17 cellular contexts compared by ENCODE assay signal in genomic region chr1:107643766-107644165, GRCh38.
A peak's percentile ranks its signal among the peaks of the same experiment; 100 is the strongest.
DNase-seq lines count a peak whose midpoint lies in the region; ATAC-seq and TF ChIP-seq lines count a peak whose summit lies in the region.
"Had no signal": no experiment of that assay in that cellular context is flagged by ENCODE, and none has a peak within 500 bp of the region (broad histone marks: within the 10 kb centered on the region; RNA-seq: fewer than 3 reads in every experiment).

No MANE protein-coding gene starts in this region.

- H3K4me1 ChIP-seq in mammary epithelial cell (ENCODE audit: insufficient read depth, low read length): peaks cover 26% of the 10 kb centered on the region
- H3K4me1 ChIP-seq in tibial artery: no peaks in the 10 kb centered on the region
- H3K4me1 ChIP-seq: Caco-2 had no signal

- H3K9me3 ChIP-seq in mammary epithelial cell (replicated peaks; ENCODE audit: insufficient read depth, low read length) (no peaks in the 10 kb centered on the region), tibial artery (no peaks in the 10 kb centered on the region)
- no peaks in the 10 kb centered on the region for H3K9me3 ChIP-seq in CD4-positive, alpha-beta T cell (ENCODE audit: control insufficient read depth, low read length)
- H3K9me3 ChIP-seq: Caco-2 had no signal

- TF ChIP-seq CTCF in natural killer cell (IDR thresholded peaks at IDR 0.05) (no peak), mammary epithelial cell (conservative IDR thresholded peaks at IDR 0.05 in 1 of 2, IDR thresholded peaks at IDR 0.05 in 1 of 2; ENCODE audit: extremely low read depth in 1 of 2, insufficient read depth in 1 of 2, low read depth in 1 of 2, low read length in 2 of 2) (no peak), omental fat pad (IDR thresholded peaks at IDR 0.05) (no peak), tibial artery (IDR thresholded peaks at IDR 0.05) (no peak)
- TF ChIP-seq CTCF in CD4-positive, alpha-beta T cell (IDR thresholded peaks at IDR 0.05): no peak

- H3K27me3 Mint-ChIP-seq in natural killer cell (ENCODE audit: low read depth in 2 of 2) (no peaks in the 10 kb centered on the region), naive B cell (no peaks in the 10 kb centered on the region)
- no peaks in the 10 kb centered on the region for H3K27me3 Mint-ChIP-seq in natural killer cell treated with Interleukin-12 subunit alpha and Interleukin-12 subunit beta and Interleukin-15 and Interleukin-18, amount 100 ng/mL, for 72 hours
- H3K27me3 Mint-ChIP-seq in CD4-positive, alpha-beta T cell: no peaks in the 10 kb centered on the region

- H3K36me3 Mint-ChIP-seq in natural killer cell (peaks cover 24% of the 10 kb centered on the region), naive B cell (peaks cover 28 to 39% of the 10 kb centered on the region in 2 donors)
- no peaks in the 10 kb centered on the region for H3K36me3 Mint-ChIP-seq in natural killer cell treated with Interleukin-12 subunit alpha and Interleukin-12 subunit beta and Interleukin-15 and Interleukin-18, amount 100 ng/mL, for 72 hours
- H3K36me3 Mint-ChIP-seq in CD4-positive, alpha-beta T cell (ENCODE audit: low read depth): no peaks in the 10 kb centered on the region

- H3K4me3 ChIP-seq in mammary epithelial cell (replicated peaks in 1 of 3; ENCODE audit: insufficient read depth in 1 of 3, low read depth in 2 of 3, low read length in 3 of 3) (no peak overlapping the region), tibial artery (no peak overlapping the region)

- H3K4me3 Mint-ChIP-seq in natural killer cell (peak overlapping the region; percentile 37), naive B cell (peak overlapping the region in 1 of 8 donors; percentile 44)
- no peak overlapping the region for H3K4me3 Mint-ChIP-seq in natural killer cell treated with Interleukin-12 subunit alpha and Interleukin-12 subunit beta and Interleukin-15 and Interleukin-18, amount 100 ng/mL, for 72 hours
- no peak overlapping the region for H3K4me3 Mint-ChIP-seq in CD4-positive, alpha-beta T cell

- no peak overlapping the region for H3K27ac ChIP-seq in mammary epithelial cell (ENCODE audit: insufficient read depth, low read depth, low read length)
- no peak overlapping the region for H3K27ac ChIP-seq in CD4-positive, alpha-beta T cell (ENCODE audit: low read depth, low read length)
- no peak overlapping the region for H3K27ac ChIP-seq in tibial artery
- H3K27ac ChIP-seq: KMS-11 had no signal

- H3K4me2 ChIP-seq in mammary epithelial cell (ENCODE audit: insufficient read depth, low read depth, low read length): no peak overlapping the region
- H3K4me2 ChIP-seq: KMS-11 had no signal

- H3K27ac Mint-ChIP-seq in natural killer cell (peak overlapping the region; percentile 74 to 78), naive B cell (peak overlapping the region in 5 of 6 donors; percentile 27 to 85 (median 62))
- peak overlapping the region in 1 of 2 donors; percentile 46 for H3K27ac Mint-ChIP-seq in natural killer cell treated with Interleukin-12 subunit alpha and Interleukin-12 subunit beta and Interleukin-15 and Interleukin-18, amount 100 ng/mL, for 72 hours
- no peak overlapping the region for H3K27ac Mint-ChIP-seq in CD4-positive, alpha-beta T cell

- ATAC-seq in natural killer cell (peak in 1 of 3 donors; percentile 22), naive B cell (ENCODE audit: low read depth in 2 of 2) (no peak), omental fat pad (ENCODE audit: low FRiP score) (no peak)
- ATAC-seq in natural killer cell treated with Interleukin-12 subunit alpha and Interleukin-12 subunit beta and Interleukin-15 and Interleukin-18, amount 100 ng/mL, for 72 hours: no peak
- ATAC-seq in CD4-positive, alpha-beta T cell (ENCODE audit: poor library complexity): no peak
- ATAC-seq: HepG2 had no signal

- intact Hi-C loops in natural killer cell (cut with micrococcal nuclease): no loop called here
- intact Hi-C loops in mammary epithelial cell (cut with micrococcal nuclease): no loop called here
- intact Hi-C loops in CD4-positive, alpha-beta T cell (cut with DNase I, micrococcal nuclease): no loop called here
- intact Hi-C loops in tibial artery (cut with DNase I; ENCODE audit: low total_unique reads): no loop called here

- dilution Hi-C loops in mammary epithelial cell (cut with HindIII; ENCODE audit: low sequenced_read_pairs): no loop called here

- POLR2A ChIA-PET in CD4-positive, alpha-beta T cell (lab: Charles Lee): no interaction called here

- in situ Hi-C loops in mammary epithelial cell (cut with MboI; ENCODE audit: low sequenced_read_pairs in 2 of 2): no loop called here

- H3K79me2 ChIP-seq in mammary epithelial cell (ENCODE audit: insufficient read depth, low read length): no peaks in the 10 kb centered on the region

- 10% methylated on average over 1 of the region's 1 CpG for WGBS in mammary epithelial cell (ENCODE audit: low coverage, missing lambda C conversion rate)

- CTCF ChIA-PET in mammary epithelial cell (lab: Charles Lee; ENCODE audit: low non-redundant PET): no interaction called here
- CTCF ChIA-PET in CD4-positive, alpha-beta T cell (lab: Charles Lee): no interaction called here

- H2AFZ ChIP-seq in mammary epithelial cell (ENCODE audit: low read depth, low read length): peak overlapping the region; percentile 45

- no peaks in the 10 kb centered on the region for H3K27me3 ChIP-seq in mammary epithelial cell (ENCODE audit: insufficient read depth, low read length)
- no peaks in the 10 kb centered on the region for H3K27me3 ChIP-seq in CD4-positive, alpha-beta T cell (ENCODE audit: control insufficient read depth, insufficient read depth, low read length)
- no peaks in the 10 kb centered on the region for H3K27me3 ChIP-seq in tibial artery

- H3K4me1 Mint-ChIP-seq in natural killer cell (peaks cover 34 to 42% of the 10 kb centered on the region in 2 donors), naive B cell (peaks cover 5 to 25% (median 10%) of the 10 kb centered on the region in 3 donors)
- H3K4me1 Mint-ChIP-seq in natural killer cell treated with Interleukin-12 subunit alpha and Interleukin-12 subunit beta and Interleukin-15 and Interleukin-18, amount 100 ng/mL, for 72 hours (ENCODE audit: low read depth in 2 of 2): peaks cover 14 to 15% of the 10 kb centered on the region in 2 donors
- H3K4me1 Mint-ChIP-seq in CD4-positive, alpha-beta T cell (ENCODE audit: low read depth): no peaks in the 10 kb centered on the region

- H3K9me3 Mint-ChIP-seq in natural killer cell: no peaks in the 10 kb centered on the region
- no peaks in the 10 kb centered on the region for H3K9me3 Mint-ChIP-seq in natural killer cell treated with Interleukin-12 subunit alpha and Interleukin-12 subunit beta and Interleukin-15 and Interleukin-18, amount 100 ng/mL, for 72 hours
- H3K9me3 Mint-ChIP-seq in naive B cell: no peaks in the 10 kb centered on the region
- H3K9me3 Mint-ChIP-seq in CD4-positive, alpha-beta T cell: no peaks in the 10 kb centered on the region

- H3K9ac ChIP-seq in mammary epithelial cell (ENCODE audit: insufficient read depth, low read length): no peak overlapping the region
- H3K9ac ChIP-seq: KMS-11 had no signal

- no peaks in the 10 kb centered on the region for H4K20me1 ChIP-seq in mammary epithelial cell (ENCODE audit: insufficient read depth, low read length)

- no peak for DNase-seq in natural killer cell
- DNase-seq in natural killer cell treated with Interleukin-12 subunit alpha and Interleukin-12 subunit beta and Interleukin-15 and Interleukin-18, amount 100 ng/mL, for 72 hours (ENCODE audit: low spot score): no peak
- DNase-seq in mammary epithelial cell: no peak
- DNase-seq in naive B cell: no peak
- DNase-seq in omental fat pad (ENCODE audit: low spot score): no peak
- no peak for DNase-seq in CD4-positive, alpha-beta T cell
- DNase-seq in islet precursor cell: no peak
- DNase-seq in tibial artery: no peak
- DNase-seq: Caco-2, DMS53, NCI-H1105, NCI-H1694, NCI-H2227 treated with DMSO at 0.1 percent for 48 hours, NCI-H524, SHP77 treated with DMSO at 0.1 percent for 48 hours had no signal

- no TSS peak for BruUV-seq in mammary epithelial cell (replicated peaks; lab: Mats Ljungman, UMichigan)

- H3K36me3 ChIP-seq in mammary epithelial cell (ENCODE audit: insufficient read depth, low read length) (no peaks in the 10 kb centered on the region), tibial artery (no peaks in the 10 kb centered on the region)
